ENCODE assay signal across 1 cellular context in the genomic region with DNA sequence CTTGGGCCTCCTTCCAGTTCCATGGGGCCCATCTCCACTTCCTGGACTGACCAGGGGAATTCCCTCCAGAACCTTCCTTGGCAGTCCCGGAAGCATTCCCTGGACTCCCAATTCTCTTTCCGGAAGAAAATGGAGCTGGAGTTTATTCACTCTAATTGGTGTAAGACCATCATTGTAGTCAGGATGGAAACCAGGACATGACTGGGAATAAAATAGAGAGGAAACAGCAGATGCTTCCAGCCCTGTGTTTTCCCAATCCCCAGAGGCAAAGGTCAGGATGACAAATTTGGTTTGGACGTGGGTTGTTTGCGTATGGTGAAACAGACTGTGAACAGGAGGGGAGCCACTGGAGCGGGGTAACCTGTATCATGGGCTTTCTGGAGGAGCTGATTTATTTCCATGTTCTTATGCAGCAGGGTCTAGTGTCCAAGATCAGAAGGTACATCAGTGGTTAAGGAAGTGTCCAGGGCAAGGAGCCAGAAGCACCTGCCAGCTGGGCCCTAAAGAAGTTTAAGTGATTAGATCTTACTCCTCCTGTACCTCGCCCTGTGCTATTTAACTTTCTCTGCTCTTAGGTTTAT.
TF ChIP-seq lines count a peak whose summit lies in the region.

No MANE protein-coding gene starts in this region.

TF ChIP-seq in HepG2, 621 proteins besides CTCF, POLR2A, EP300 and RAD21 (continued from another document and continues in another):
- TF ChIP-seq ZNF709 (CRISPR knock-in tag; IDR thresholded peaks at IDR 0.05) (no peak), JUNB (CRISPR knock-in tag; IDR thresholded peaks at IDR 0.05; ENCODE audit: borderline replicate concordance) (no peak), PCBP2 (optimal IDR thresholded peaks at IDR 0.05; ENCODE audit: low read depth, low read length, poor library complexity, severe bottlenecking) (no peak), NR3C1 (CRISPR knock-in tag; IDR thresholded peaks at IDR 0.05) (no peak), NCOA1 (CRISPR knock-in tag; IDR thresholded peaks at IDR 0.05) (no peak), ZNF563 (CRISPR knock-in tag; IDR thresholded peaks at IDR 0.05) (no peak), HOXA3 (CRISPR knock-in tag; IDR thresholded peaks at IDR 0.05) (peak; percentile 61; the same call in 1 of the 2 replicates), FOXM1 (CRISPR knock-in tag; IDR thresholded peaks at IDR 0.05) (no peak), ZMAT3 (CRISPR knock-in tag; conservative IDR thresholded peaks at IDR 0.05) (no peak), ZFP1 (CRISPR knock-in tag; IDR thresholded peaks at IDR 0.05) (no peak), ZNF841 (CRISPR knock-in tag; IDR thresholded peaks at IDR 0.05; ENCODE audit: borderline replicate concordance) (no peak), NFKBIZ (CRISPR knock-in tag; IDR thresholded peaks at IDR 0.05) (0 out of 2 replicates have a peak, but pooled peaks have one; percentile 68), TEAD2 (CRISPR knock-in tag; IDR thresholded peaks at IDR 0.05) (no peak), DNMT3B (CRISPR knock-in tag; conservative IDR thresholded peaks at IDR 0.05) (no peak), RBM22 (optimal IDR thresholded peaks at IDR 0.05; ENCODE audit: low read length) (no peak), NAIF1 (CRISPR knock-in tag; IDR thresholded peaks at IDR 0.05; ENCODE audit: borderline replicate concordance) (no peak), RELA (CRISPR knock-in tag; IDR thresholded peaks at IDR 0.05) (no peak; the same call in 1 of the 2 replicates), ZNF607 (CRISPR knock-in tag; IDR thresholded peaks at IDR 0.05; ENCODE audit: borderline replicate concordance) (no peak), ZNF570 (CRISPR knock-in tag; IDR thresholded peaks at IDR 0.05; ENCODE audit: borderline replicate concordance) (no peak), FOXK2 (IDR thresholded peaks at IDR 0.05) (no peak), PRPF4 (IDR thresholded peaks at IDR 0.05; ENCODE audit: low read depth, low read length, poor library complexity, severe bottlenecking) (no peak), ELF4 (CRISPR knock-in tag; IDR thresholded peaks at IDR 0.05; ENCODE audit: borderline replicate concordance) (0 out of 2 replicates have a peak, but pooled peaks have one; percentile 84), RARA (CRISPR knock-in tag; IDR thresholded peaks at IDR 0.05) (no peak; the same call in 1 of the 2 replicates), STAT5B (CRISPR knock-in tag; IDR thresholded peaks at IDR 0.05) (no peak)
- TF ChIP-seq, protein P1, sequence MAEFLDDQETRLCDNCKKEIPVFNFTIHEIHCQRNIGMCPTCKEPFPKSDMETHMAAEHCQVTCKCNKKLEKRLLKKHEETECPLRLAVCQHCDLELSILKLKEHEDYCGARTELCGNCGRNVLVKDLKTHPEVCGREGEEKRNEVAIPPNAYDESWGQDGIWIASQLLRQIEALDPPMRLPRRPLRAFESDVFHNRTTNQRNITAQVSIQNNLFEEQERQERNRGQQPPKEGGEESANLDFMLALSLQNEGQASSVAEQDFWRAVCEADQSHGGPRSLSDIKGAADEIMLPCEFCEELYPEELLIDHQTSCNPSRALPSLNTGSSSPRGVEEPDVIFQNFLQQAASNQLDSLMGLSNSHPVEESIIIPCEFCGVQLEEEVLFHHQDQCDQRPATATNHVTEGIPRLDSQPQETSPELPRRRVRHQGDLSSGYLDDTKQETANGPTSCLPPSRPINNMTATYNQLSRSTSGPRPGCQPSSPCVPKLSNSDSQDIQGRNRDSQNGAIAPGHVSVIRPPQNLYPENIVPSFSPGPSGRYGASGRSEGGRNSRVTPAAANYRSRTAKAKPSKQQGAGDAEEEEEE (CRISPR knock-in tag; IDR thresholded peaks at IDR 0.05; ENCODE audit: borderline replicate concordance), result no peak
- TF ChIP-seq, protein P2, sequence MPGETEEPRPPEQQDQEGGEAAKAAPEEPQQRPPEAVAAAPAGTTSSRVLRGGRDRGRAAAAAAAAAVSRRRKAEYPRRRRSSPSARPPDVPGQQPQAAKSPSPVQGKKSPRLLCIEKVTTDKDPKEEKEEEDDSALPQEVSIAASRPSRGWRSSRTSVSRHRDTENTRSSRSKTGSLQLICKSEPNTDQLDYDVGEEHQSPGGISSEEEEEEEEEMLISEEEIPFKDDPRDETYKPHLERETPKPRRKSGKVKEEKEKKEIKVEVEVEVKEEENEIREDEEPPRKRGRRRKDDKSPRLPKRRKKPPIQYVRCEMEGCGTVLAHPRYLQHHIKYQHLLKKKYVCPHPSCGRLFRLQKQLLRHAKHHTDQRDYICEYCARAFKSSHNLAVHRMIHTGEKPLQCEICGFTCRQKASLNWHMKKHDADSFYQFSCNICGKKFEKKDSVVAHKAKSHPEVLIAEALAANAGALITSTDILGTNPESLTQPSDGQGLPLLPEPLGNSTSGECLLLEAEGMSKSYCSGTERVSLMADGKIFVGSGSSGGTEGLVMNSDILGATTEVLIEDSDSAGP (CRISPR knock-in tag; IDR thresholded peaks at IDR 0.05; ENCODE audit: borderline replicate concordance), result no peak
- TF ChIP-seq, protein P3, sequence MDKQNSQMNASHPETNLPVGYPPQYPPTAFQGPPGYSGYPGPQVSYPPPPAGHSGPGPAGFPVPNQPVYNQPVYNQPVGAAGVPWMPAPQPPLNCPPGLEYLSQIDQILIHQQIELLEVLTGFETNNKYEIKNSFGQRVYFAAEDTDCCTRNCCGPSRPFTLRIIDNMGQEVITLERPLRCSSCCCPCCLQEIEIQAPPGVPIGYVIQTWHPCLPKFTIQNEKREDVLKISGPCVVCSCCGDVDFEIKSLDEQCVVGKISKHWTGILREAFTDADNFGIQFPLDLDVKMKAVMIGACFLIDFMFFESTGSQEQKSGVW (CRISPR knock-in tag; IDR thresholded peaks at IDR 0.05; ENCODE audit: borderline replicate concordance), result no peak
- TF ChIP-seq, protein P4, sequence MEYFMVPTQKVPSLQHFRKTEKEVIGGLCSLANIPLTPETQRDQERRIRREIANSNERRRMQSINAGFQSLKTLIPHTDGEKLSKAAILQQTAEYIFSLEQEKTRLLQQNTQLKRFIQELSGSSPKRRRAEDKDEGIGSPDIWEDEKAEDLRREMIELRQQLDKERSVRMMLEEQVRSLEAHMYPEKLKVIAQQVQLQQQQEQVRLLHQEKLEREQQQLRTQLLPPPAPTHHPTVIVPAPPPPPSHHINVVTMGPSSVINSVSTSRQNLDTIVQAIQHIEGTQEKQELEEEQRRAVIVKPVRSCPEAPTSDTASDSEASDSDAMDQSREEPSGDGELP (IDR thresholded peaks at IDR 0.05; ENCODE audit: borderline replicate concordance, low read depth), result no peak
- TF ChIP-seq, protein P5, sequence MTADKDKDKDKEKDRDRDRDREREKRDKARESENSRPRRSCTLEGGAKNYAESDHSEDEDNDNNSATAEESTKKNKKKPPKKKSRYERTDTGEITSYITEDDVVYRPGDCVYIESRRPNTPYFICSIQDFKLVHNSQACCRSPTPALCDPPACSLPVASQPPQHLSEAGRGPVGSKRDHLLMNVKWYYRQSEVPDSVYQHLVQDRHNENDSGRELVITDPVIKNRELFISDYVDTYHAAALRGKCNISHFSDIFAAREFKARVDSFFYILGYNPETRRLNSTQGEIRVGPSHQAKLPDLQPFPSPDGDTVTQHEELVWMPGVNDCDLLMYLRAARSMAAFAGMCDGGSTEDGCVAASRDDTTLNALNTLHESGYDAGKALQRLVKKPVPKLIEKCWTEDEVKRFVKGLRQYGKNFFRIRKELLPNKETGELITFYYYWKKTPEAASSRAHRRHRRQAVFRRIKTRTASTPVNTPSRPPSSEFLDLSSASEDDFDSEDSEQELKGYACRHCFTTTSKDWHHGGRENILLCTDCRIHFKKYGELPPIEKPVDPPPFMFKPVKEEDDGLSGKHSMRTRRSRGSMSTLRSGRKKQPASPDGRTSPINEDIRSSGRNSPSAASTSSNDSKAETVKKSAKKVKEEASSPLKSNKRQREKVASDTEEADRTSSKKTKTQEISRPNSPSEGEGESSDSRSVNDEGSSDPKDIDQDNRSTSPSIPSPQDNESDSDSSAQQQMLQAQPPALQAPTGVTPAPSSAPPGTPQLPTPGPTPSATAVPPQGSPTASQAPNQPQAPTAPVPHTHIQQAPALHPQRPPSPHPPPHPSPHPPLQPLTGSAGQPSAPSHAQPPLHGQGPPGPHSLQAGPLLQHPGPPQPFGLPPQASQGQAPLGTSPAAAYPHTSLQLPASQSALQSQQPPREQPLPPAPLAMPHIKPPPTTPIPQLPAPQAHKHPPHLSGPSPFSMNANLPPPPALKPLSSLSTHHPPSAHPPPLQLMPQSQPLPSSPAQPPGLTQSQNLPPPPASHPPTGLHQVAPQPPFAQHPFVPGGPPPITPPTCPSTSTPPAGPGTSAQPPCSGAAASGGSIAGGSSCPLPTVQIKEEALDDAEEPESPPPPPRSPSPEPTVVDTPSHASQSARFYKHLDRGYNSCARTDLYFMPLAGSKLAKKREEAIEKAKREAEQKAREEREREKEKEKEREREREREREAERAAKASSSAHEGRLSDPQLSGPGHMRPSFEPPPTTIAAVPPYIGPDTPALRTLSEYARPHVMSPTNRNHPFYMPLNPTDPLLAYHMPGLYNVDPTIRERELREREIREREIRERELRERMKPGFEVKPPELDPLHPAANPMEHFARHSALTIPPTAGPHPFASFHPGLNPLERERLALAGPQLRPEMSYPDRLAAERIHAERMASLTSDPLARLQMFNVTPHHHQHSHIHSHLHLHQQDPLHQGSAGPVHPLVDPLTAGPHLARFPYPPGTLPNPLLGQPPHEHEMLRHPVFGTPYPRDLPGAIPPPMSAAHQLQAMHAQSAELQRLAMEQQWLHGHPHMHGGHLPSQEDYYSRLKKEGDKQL (CRISPR knock-in tag; IDR thresholded peaks at IDR 0.05; ENCODE audit: low read depth), result 0 out of 2 replicates have a peak, but pooled peaks have one; percentile 36
- TF ChIP-seq, protein P6, sequence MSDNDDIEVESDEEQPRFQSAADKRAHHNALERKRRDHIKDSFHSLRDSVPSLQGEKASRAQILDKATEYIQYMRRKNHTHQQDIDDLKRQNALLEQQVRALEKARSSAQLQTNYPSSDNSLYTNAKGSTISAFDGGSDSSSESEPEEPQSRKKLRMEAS (IDR thresholded peaks at IDR 0.05), result peak; percentile 80
- TF ChIP-seq, protein P7, sequence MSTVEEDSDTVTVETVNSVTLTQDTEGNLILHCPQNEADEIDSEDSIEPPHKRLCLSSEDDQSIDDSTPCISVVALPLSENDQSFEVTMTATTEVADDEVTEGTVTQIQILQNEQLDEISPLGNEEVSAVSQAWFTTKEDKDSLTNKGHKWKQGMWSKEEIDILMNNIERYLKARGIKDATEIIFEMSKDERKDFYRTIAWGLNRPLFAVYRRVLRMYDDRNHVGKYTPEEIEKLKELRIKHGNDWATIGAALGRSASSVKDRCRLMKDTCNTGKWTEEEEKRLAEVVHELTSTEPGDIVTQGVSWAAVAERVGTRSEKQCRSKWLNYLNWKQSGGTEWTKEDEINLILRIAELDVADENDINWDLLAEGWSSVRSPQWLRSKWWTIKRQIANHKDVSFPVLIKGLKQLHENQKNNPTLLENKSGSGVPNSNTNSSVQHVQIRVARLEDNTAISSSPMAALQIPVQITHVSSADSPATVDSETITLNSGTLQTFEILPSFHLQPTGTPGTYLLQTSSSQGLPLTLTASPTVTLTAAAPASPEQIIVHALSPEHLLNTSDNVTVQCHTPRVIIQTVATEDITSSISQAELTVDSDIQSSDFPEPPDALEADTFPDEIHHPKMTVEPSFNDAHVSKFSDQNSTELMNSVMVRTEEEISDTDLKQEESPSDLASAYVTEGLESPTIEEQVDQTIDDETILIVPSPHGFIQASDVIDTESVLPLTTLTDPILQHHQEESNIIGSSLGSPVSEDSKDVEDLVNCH (CRISPR knock-in tag; IDR thresholded peaks at IDR 0.05), result no peak
- TF ChIP-seq, protein P8, sequence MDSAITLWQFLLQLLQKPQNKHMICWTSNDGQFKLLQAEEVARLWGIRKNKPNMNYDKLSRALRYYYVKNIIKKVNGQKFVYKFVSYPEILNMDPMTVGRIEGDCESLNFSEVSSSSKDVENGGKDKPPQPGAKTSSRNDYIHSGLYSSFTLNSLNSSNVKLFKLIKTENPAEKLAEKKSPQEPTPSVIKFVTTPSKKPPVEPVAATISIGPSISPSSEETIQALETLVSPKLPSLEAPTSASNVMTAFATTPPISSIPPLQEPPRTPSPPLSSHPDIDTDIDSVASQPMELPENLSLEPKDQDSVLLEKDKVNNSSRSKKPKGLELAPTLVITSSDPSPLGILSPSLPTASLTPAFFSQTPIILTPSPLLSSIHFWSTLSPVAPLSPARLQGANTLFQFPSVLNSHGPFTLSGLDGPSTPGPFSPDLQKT (CRISPR knock-in tag; IDR thresholded peaks at IDR 0.05; ENCODE audit: borderline replicate concordance), result no peak
- TF ChIP-seq, protein P9, sequence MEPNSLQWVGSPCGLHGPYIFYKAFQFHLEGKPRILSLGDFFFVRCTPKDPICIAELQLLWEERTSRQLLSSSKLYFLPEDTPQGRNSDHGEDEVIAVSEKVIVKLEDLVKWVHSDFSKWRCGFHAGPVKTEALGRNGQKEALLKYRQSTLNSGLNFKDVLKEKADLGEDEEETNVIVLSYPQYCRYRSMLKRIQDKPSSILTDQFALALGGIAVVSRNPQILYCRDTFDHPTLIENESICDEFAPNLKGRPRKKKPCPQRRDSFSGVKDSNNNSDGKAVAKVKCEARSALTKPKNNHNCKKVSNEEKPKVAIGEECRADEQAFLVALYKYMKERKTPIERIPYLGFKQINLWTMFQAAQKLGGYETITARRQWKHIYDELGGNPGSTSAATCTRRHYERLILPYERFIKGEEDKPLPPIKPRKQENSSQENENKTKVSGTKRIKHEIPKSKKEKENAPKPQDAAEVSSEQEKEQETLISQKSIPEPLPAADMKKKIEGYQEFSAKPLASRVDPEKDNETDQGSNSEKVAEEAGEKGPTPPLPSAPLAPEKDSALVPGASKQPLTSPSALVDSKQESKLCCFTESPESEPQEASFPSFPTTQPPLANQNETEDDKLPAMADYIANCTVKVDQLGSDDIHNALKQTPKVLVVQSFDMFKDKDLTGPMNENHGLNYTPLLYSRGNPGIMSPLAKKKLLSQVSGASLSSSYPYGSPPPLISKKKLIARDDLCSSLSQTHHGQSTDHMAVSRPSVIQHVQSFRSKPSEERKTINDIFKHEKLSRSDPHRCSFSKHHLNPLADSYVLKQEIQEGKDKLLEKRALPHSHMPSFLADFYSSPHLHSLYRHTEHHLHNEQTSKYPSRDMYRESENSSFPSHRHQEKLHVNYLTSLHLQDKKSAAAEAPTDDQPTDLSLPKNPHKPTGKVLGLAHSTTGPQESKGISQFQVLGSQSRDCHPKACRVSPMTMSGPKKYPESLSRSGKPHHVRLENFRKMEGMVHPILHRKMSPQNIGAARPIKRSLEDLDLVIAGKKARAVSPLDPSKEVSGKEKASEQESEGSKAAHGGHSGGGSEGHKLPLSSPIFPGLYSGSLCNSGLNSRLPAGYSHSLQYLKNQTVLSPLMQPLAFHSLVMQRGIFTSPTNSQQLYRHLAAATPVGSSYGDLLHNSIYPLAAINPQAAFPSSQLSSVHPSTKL (CRISPR knock-in tag; IDR thresholded peaks at IDR 0.05), result peak; percentile 62
- TF ChIP-seq, protein P10, sequence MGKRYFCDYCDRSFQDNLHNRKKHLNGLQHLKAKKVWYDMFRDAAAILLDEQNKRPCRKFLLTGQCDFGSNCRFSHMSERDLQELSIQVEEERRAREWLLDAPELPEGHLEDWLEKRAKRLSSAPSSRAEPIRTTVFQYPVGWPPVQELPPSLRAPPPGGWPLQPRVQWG (CRISPR knock-in tag; IDR thresholded peaks at IDR 0.05; ENCODE audit: borderline replicate concordance, low read depth), result no peak
- TF ChIP-seq, protein P11, sequence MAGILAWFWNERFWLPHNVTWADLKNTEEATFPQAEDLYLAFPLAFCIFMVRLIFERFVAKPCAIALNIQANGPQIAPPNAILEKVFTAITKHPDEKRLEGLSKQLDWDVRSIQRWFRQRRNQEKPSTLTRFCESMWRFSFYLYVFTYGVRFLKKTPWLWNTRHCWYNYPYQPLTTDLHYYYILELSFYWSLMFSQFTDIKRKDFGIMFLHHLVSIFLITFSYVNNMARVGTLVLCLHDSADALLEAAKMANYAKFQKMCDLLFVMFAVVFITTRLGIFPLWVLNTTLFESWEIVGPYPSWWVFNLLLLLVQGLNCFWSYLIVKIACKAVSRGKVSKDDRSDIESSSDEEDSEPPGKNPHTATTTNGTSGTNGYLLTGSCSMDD (CRISPR knock-in tag; IDR thresholded peaks at IDR 0.05), result no peak
